2 cellular contexts compared by ENCODE assay signal in genomic region chr15:41897327-41897726, GRCh38.
TF ChIP-seq lines count a peak whose summit lies in the region.

No MANE protein-coding gene starts in this region.

TF ChIP-seq in GM23338, 12 proteins besides CTCF, POLR2A, EP300 and RAD21:
- TF ChIP-seq EZH2phosphoT487 (IDR thresholded peaks at IDR 0.05; ENCODE audit: unreplicated experiment) (no peak), NANOG (IDR thresholded peaks at IDR 0.05; ENCODE audit: borderline replicate concordance) (no peak)

TF ChIP-seq in GM12878, 131 proteins besides CTCF, POLR2A, EP300 and RAD21:
- TF ChIP-seq CBX3 (IDR thresholded peaks at IDR 0.05; ENCODE audit: borderline replicate concordance, low read depth) (no peak), POLR2AphosphoS5 (IDR thresholded peaks at IDR 0.05; ENCODE audit: low read length) (peak; percentile 28; the same call in 1 of the 2 replicates), ZBTB33 (IDR thresholded peaks at IDR 0.05) (no peak), CHD2 (IDR thresholded peaks at IDR 0.05; ENCODE audit: borderline replicate concordance, low read depth, low read length) (no peak), ATF2 (IDR thresholded peaks at IDR 0.05; ENCODE audit: low read length) (no peak)
